Comparison of ENCODE assay signal across 23 cellular contexts in genomic region chr3:132289311-132289710, GRCh38. TPM values are rescaled to one million over a fixed set of nuclear protein-coding genes. Genes with fewer than 3 reads are reported as not detected.
DNase-seq lines count a peak whose midpoint lies in the region; ATAC-seq, FAIRE-seq and TF ChIP-seq lines count a peak whose summit lies in the region.
"Had no signal": no experiment of that assay in that cellular context is flagged by ENCODE, and none has a peak within 500 bp of the region (broad histone marks: within the 10 kb centered on the region; RNA-seq: fewer than 3 reads in every experiment).

No MANE protein-coding gene starts in this region.

- ATAC-seq in pancreas, result no peak
- ATAC-seq in stimulated activated memory B cell treated with anti-CD40 and anti-IgM and Interleukin-4, amounts not matched to agents 10 μg/mL and 1 μg/mL and 100 μg/mL, for 72 hours, result no peak
- ATAC-seq in HG03095 (IDR thresholded peaks at IDR 0.05; ENCODE audit: unreplicated experiment), result no peak
- ATAC-seq: HepG2, SK-N-SH treated with all-trans-retinoic acid at 6 μM for 48 hours had no signal

- H3K27ac Mint-ChIP-seq in stimulated activated memory B cell treated with anti-CD40 and anti-IgM and Interleukin-4, amounts not matched to agents 10 μg/mL and 1 μg/mL and 100 μg/mL, for 72 hours, result no peak overlapping the region

- in situ Hi-C loops in GM23248 (cut with MboI), result no loop called here

- H2AFZ ChIP-seq in GM23248, result no peak overlapping the region
- H2AFZ ChIP-seq in hepatocyte, result no peak overlapping the region

- H4K20me1 ChIP-seq in GM23248 (ENCODE audit: insufficient read depth) (no peaks in the 10 kb centered on the region), hepatocyte (ENCODE audit: insufficient read depth, poor library complexity, severe bottlenecking) (no peaks in the 10 kb centered on the region)

- TF ChIP-seq CTCF in choroid plexus epithelial cell (conservative IDR thresholded peaks at IDR 0.05; ENCODE audit: low read depth, low read length) (no peak), hepatocyte (IDR thresholded peaks at IDR 0.05; ENCODE audit: poor library complexity) (no peak), prostate gland (IDR thresholded peaks at IDR 0.05) (no peak), pancreas (IDR thresholded peaks at IDR 0.05) (no peak)

- no peak overlapping the region for H3K4me3 Mint-ChIP-seq in stimulated activated memory B cell treated with anti-CD40 and anti-IgM and Interleukin-4, amounts not matched to agents 10 μg/mL and 1 μg/mL and 100 μg/mL, for 72 hours
- H3K4me3 Mint-ChIP-seq: CD14-positive monocyte had no signal

- no peaks in the 10 kb centered on the region for H3K79me2 ChIP-seq in GM23248 (ENCODE audit: insufficient read depth)
- H3K79me2 ChIP-seq in hepatocyte, result no peaks in the 10 kb centered on the region

- H3F3A ChIP-seq in GM23248 (ENCODE audit: insufficient read depth), result peaks cover 31% of the 10 kb centered on the region

- H3K9me2 ChIP-seq in GM23248 (ENCODE audit: insufficient read depth), result no peaks in the 10 kb centered on the region
- H3K9me2 ChIP-seq in hepatocyte (replicated peaks; ENCODE audit: insufficient read depth), result no peaks in the 10 kb centered on the region

- H3K9me3 ChIP-seq in GM23248 (ENCODE audit: low read depth), result no peaks in the 10 kb centered on the region
- no peaks in the 10 kb centered on the region for H3K9me3 ChIP-seq in hepatocyte (ENCODE audit: low read depth)
- H3K9me3 ChIP-seq in prostate gland, result no peaks in the 10 kb centered on the region
- H3K9me3 ChIP-seq in pancreas, result no peaks in the 10 kb centered on the region

- no peaks in the 10 kb centered on the region for H3K36me3 ChIP-seq in GM23248 (ENCODE audit: low read depth)
- H3K36me3 ChIP-seq in hepatocyte (replicated peaks; ENCODE audit: insufficient read depth, low read depth), result no peaks in the 10 kb centered on the region
- no peaks in the 10 kb centered on the region for H3K36me3 ChIP-seq in prostate gland
- no peaks in the 10 kb centered on the region for H3K36me3 ChIP-seq in pancreas

- 96 to 100% methylated on average over 1 of the region's 1 CpG for WGBS in GM23248 (ENCODE audit: low coverage in 1 of 2, low lambda C conversion rate in 2 of 2, missing lambda C conversion rate in 2 of 2), 2 experiments
- WGBS in hepatocyte (ENCODE audit: low lambda C conversion rate, missing lambda C conversion rate), result 95% methylated on average over 1 of the region's 1 CpG
- WGBS in prostate gland, result 96% methylated on average over 1 of the region's 1 CpG
- WGBS in pancreas, 2 donors, result 91 to 100% methylated on average over 1 of the region's 1 CpG

- FAIRE-seq in pancreas (lab: Jason Lieb, UNC), result no peak
- FAIRE-seq: G401.6, GM19239, HepG2 had no signal

- TF ChIP-seq POLR2A in prostate gland (IDR thresholded peaks at IDR 0.05), result no peak

- peaks cover 5% of the 10 kb centered on the region for H3K9me3 Mint-ChIP-seq in stimulated activated memory B cell treated with anti-CD40 and anti-IgM and Interleukin-4, amounts not matched to agents 10 μg/mL and 1 μg/mL and 100 μg/mL, for 72 hours

- no peaks in the 10 kb centered on the region for H3K36me3 Mint-ChIP-seq in stimulated activated memory B cell treated with anti-CD40 and anti-IgM and Interleukin-4, amounts not matched to agents 10 μg/mL and 1 μg/mL and 100 μg/mL, for 72 hours

- intact Hi-C loops in prostate gland (cut with DNase I), result no loop called here
- intact Hi-C loops in pancreas (cut with DNase I), result no loop called here

- peaks cover 34% of the 10 kb centered on the region for H3K4me1 ChIP-seq in GM23248 (ENCODE audit: insufficient read depth)
- H3K4me1 ChIP-seq in hepatocyte (ENCODE audit: insufficient read depth), result peaks cover 12% of the 10 kb centered on the region
- H3K4me1 ChIP-seq in prostate gland (replicated peaks), result no peaks in the 10 kb centered on the region
- peaks cover 0 to 15% (median 5%) of the 10 kb centered on the region in 3 donors for H3K4me1 ChIP-seq in pancreas

- H3K4me2 ChIP-seq in GM23248 (ENCODE audit: unreplicated experiment) (peak overlapping the region; percentile 43), hepatocyte (no peak overlapping the region)

- H3K27me3 Mint-ChIP-seq in stimulated activated memory B cell treated with anti-CD40 and anti-IgM and Interleukin-4, amounts not matched to agents 10 μg/mL and 1 μg/mL and 100 μg/mL, for 72 hours, result peaks cover 10% of the 10 kb centered on the region

- H3K27me3 ChIP-seq in GM23248 (replicated peaks; ENCODE audit: insufficient read depth) (no peaks in the 10 kb centered on the region), hepatocyte (no peaks in the 10 kb centered on the region), prostate gland (replicated peaks; ENCODE audit: insufficient read depth) (no peaks in the 10 kb centered on the region), pancreas (no peaks in the 10 kb centered on the region)

- peak overlapping the region; percentile 37 for H3K27ac ChIP-seq in GM23248
- peak overlapping the region; percentile 40 for H3K27ac ChIP-seq in hepatocyte
- peak overlapping the region; percentile 6 to 9 for H3K27ac ChIP-seq in prostate gland
- no peak overlapping the region for H3K27ac ChIP-seq in pancreas

- H3K9ac ChIP-seq in GM23248, result no peak overlapping the region

- no peaks in the 10 kb centered on the region for H3K4me1 Mint-ChIP-seq in stimulated activated memory B cell treated with anti-CD40 and anti-IgM and Interleukin-4, amounts not matched to agents 10 μg/mL and 1 μg/mL and 100 μg/mL, for 72 hours

- DNase-seq in GM23248 (peak; percentile 32), choroid plexus epithelial cell (ENCODE audit: low read depth) (peak; percentile 38), hepatocyte (ENCODE audit: low spot score) (no peak), prostate gland (ENCODE audit: low spot score) (no peak), pancreas (no peak), SKM-1 (lab: John Stamatoyannopoulos, UW; ENCODE audit: unreplicated experiment) (no peak)
- DNase-seq: ACHN, DMS79, KG1, MV-4-11, NCI-H1436, NCI-H1930, NCI-H345, NCI-H524 treated with DMSO at 0.1 percent for 48 hours, RPMI8226, SHP77 treated with DMSO at 0.1 percent for 48 hours had no signal

- H3K4me3 ChIP-seq in GM23248 (no peak overlapping the region), choroid plexus epithelial cell (ENCODE audit: low read depth, low read length) (no peak overlapping the region), hepatocyte (no peak overlapping the region), prostate gland (no peak overlapping the region), pancreas (no peak overlapping the region)

RNA-seq across cellular contexts. Expression of gene ACP3, which starts 27.9 kb away (rescaled TPM):
- 0.51 and 1.6 TPM in 2 replicates for total RNA-seq in GM23248 (2014; rRNA removed; shearing (Covaris generic))
- 1.1 and 1.7 TPM in 2 replicates for polyA plus RNA-seq in GM23248 (2016; fragmentation: Nextera tagmentation; extraction: Ambion mirVana)
- total RNA-seq in hepatocyte, result 7.7 TPM in 2 replicates
- polyA plus RNA-seq in hepatocyte, result 5.2 and 9.2 TPM in 2 replicates
- over 10,000 TPM in 1 of 2 donors, 1,000 to 10,000 TPM in 1; 1,778 to 14,359 TPM for total RNA-seq in prostate gland
- 1 to 10 TPM; 1.9 to 6.3 (median 3.3) TPM for total RNA-seq in pancreas
- polyA plus RNA-seq in pancreas, result 1 to 10 TPM; 2.1 to 5.2 TPM
- total RNA-seq: HepG2 had no signal
- polyA plus RNA-seq: HepG2 had no signal

Comparison
In these comparisons a context has a peak if more than half of its experiments do, and no peak if none do; other contexts are left out.
1. DNase-seq: peak in GM23248 (single experiment) and choroid plexus epithelial cell (single experiment); none in hepatocyte (single experiment), prostate gland (single experiment), pancreas (0 of 6) and SKM-1 (single experiment).
2. H3K27ac ChIP-seq: peak in GM23248 (single experiment), hepatocyte (single experiment) and prostate gland (2 of 2); none in pancreas (0 of 4).
3. RNA of gene ACP3, which starts 27.9 kb away (total RNA-seq): 1,778 to 14,359 TPM in prostate gland; 7.7 TPM in hepatocyte, 1.9 to 6.3 TPM in pancreas and 0.51 to 1.6 TPM in GM23248; every median in the first group is over 100 times any median in the second.